In the genomic region with DNA sequence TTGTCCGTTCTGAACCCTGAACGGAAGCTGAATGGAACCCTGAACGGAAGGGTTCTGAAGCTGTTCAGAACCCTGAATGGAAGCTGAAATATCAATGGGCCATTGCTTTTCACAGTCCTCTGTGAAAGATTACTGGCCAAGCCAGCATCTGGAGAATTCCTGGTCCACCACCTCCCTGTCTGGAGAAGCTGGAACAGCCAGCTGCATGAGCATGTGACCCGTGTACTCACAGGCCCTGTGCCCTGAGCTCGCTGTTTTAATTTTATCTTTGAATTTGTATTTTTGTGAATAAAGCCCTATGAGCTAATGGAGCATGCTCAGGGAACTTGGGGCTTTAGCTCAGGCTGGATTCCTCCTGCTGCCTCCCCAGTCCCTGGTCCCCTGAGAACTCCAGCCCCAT, we compare ENCODE assay signal across 15 cellular contexts. TPM values are rescaled to one million over a fixed set of nuclear protein-coding genes. Genes with fewer than 3 reads are reported as not detected.
DNase-seq lines count a peak whose midpoint lies in the region; ATAC-seq and TF ChIP-seq lines count a peak whose summit lies in the region.
"Had no signal": no experiment of that assay in that cellular context is flagged by ENCODE, and none has a peak within 500 bp of the region (broad histone marks: within the 10 kb centered on the region; RNA-seq: fewer than 3 reads in every experiment).

No MANE protein-coding gene starts in this region.

- peak in 15 of 61 donors; percentile 19 to 58 (median 30) for DNase-seq in caudate nucleus (lab: John Stamatoyannopoulos, UW)
- DNase-seq in heart left ventricle = peak in 4 of 5 donors; percentile 58 to 72 (median 64)
- peak; percentile 80 for DNase-seq in posterior vena cava (ENCODE audit: low spot score)
- DNase-seq in tibial nerve (ENCODE audit: low spot score in 2 of 2) = no peak
- no peak for DNase-seq in NCI-H526 treated with DMSO at 0.1 percent for 48 hours (lab: John Stamatoyannopoulos, UW)
- DNase-seq in OCI-M2 (lab: John Stamatoyannopoulos, UW; ENCODE audit: unreplicated experiment) = no peak
- DNase-seq: activated CD4-positive, CD25-positive, alpha-beta regulatory T cell treated with anti-CD3 and anti-CD28 coated beads, Interleukin-2, amount 50 U/mL, for 72 hours; activated naive CD4-positive, alpha-beta T cell treated with anti-CD3 and anti-CD28 coated beads, Interleukin-2, amount 10 ng/mL, durations not matched to agents 7 days and 5 days; effector memory CD4-positive, alpha-beta T cell; foreskin melanocyte; SIG-M5; stimulated activated naive CD8-positive, alpha-beta T cell treated with anti-CD3 and anti-CD28 coated beads, Interleukin-15, Interleukin-2, amounts not matched to agents 100 U/mL and 50 U/mL, for 24 hours had no signal

- intact Hi-C loops in heart left ventricle (cut with DNase I) = loop anchor here in 4 of 10 donors (5.0 kb wide), 1 partner anchor 36 kb away; the partner anchor contains the start of gene HTRA1 (in 4 of the 4)
- intact Hi-C loops in posterior vena cava (cut with DNase I) = no loop called here

- H3K27me3 ChIP-seq in heart left ventricle = no peaks in the 10 kb centered on the region
- no peaks in the 10 kb centered on the region for H3K27me3 ChIP-seq in tibial nerve
- H3K27me3 ChIP-seq: BLaER1 treated with 17β-estradiol and CSF1 and Interleukin-3, amounts not matched to agents 10 nM and 100 nM had no signal

- TF ChIP-seq EP300 in tibial nerve (IDR thresholded peaks at IDR 0.05) = peak in 1 of 2 donors; percentile 29

- H3K9me3 ChIP-seq in heart left ventricle (no peaks in the 10 kb centered on the region), tibial nerve (no peaks in the 10 kb centered on the region)
- H3K9me3 ChIP-seq: BLaER1 treated with 17β-estradiol and CSF1 and Interleukin-3, amounts not matched to agents 10 nM and 100 nM had no signal

- peaks cover 0 to 5% (median 0%) of the 10 kb centered on the region in 9 donors for H3K36me3 ChIP-seq in heart left ventricle
- H3K36me3 ChIP-seq in tibial nerve = peaks cover 0 to 30% (median 0%) of the 10 kb centered on the region in 3 donors
- H3K36me3 ChIP-seq: BLaER1 treated with 17β-estradiol and CSF1 and Interleukin-3, amounts not matched to agents 10 nM and 100 nM had no signal

- no peak for TF ChIP-seq POLR2A in heart left ventricle (IDR thresholded peaks at IDR 0.05)
- TF ChIP-seq POLR2A in tibial nerve (IDR thresholded peaks at IDR 0.05) = no peak

- ATAC-seq in heart left ventricle (peak; percentile 65 to 78 (median 72)), GM18858 (IDR thresholded peaks at IDR 0.05; ENCODE audit: unreplicated experiment) (no peak), GM18498 (IDR thresholded peaks at IDR 0.05; ENCODE audit: unreplicated experiment) (no peak)
- ATAC-seq: stimulated activated naive CD8-positive, alpha-beta T cell treated with anti-CD3 and anti-CD28 coated beads, Interleukin-15, Interleukin-2, amounts not matched to agents 100 U/mL and 50 U/mL, for 24 hours had no signal

- peaks cover 0 to 63% (median 41%) of the 10 kb centered on the region in 12 donors for H3K4me1 ChIP-seq in heart left ventricle
- peaks cover 0 to 46% (median 15%) of the 10 kb centered on the region in 4 donors for H3K4me1 ChIP-seq in tibial nerve

- H3K4me3 ChIP-seq in heart left ventricle = no peak overlapping the region
- H3K4me3 ChIP-seq in tibial nerve = no peak overlapping the region
- H3K4me3 ChIP-seq: BLaER1 treated with 17β-estradiol and CSF1 and Interleukin-3, amounts not matched to agents 10 nM and 100 nM had no signal

- TF ChIP-seq CTCF in heart left ventricle (IDR thresholded peaks at IDR 0.05) = no peak
- TF ChIP-seq CTCF in tibial nerve (IDR thresholded peaks at IDR 0.05) = no peak

- 58 to 64% (median 62%) methylated on average over 5 of the region's 5 CpGs for WGBS in heart left ventricle, 4 donors
- 56 to 82% methylated on average over 5 of the region's 5 CpGs for WGBS in tibial nerve, 2 donors

- H3K27ac ChIP-seq in caudate nucleus (ENCODE audit: low read depth, low read length) (peak overlapping the region; percentile 80), heart left ventricle (peak overlapping the region in 11 of 12 donors; percentile 34 to 71 (median 53)), tibial nerve (peak overlapping the region in 3 of 4 donors; percentile 27 to 65 (median 54))
- H3K27ac ChIP-seq: BLaER1 treated with 17β-estradiol and CSF1 and Interleukin-3, amounts not matched to agents 10 nM and 100 nM had no signal

RNA-seq across cellular contexts. Expression of gene HTRA1, which starts 37.2 kb away (rescaled TPM):
- total RNA-seq in heart left ventricle = 100 to 1,000 TPM in 3 of 9 donors, 10 to 100 TPM in 6; 35.7 to 153 (median 57.6) TPM
- 10 to 100 TPM; 30.5 to 34.9 TPM for polyA plus RNA-seq in heart left ventricle
- total RNA-seq in posterior vena cava = 100 to 1,000 TPM; 152 to 276 TPM
- 100 to 1,000 TPM; 128 to 183 (median 173) TPM for total RNA-seq in tibial nerve

RNA-seq across cellular contexts. Expression of gene ARMS2, which starts 44.1 kb away (rescaled TPM):
- total RNA-seq in heart left ventricle (1 to 10 TPM in 2 of 9 donors, under 1 TPM in 1, not detected in 6; 0.87 to 1.5 (median 1.2) TPM), posterior vena cava (not detected), tibial nerve (not detected)
- not detected for polyA plus RNA-seq in heart left ventricle

Comparison
In these comparisons a context has a peak if more than half of its experiments do, and no peak if none do; other contexts are left out.
1. DNase-seq: peak in heart left ventricle (4 of 5) and posterior vena cava (single experiment); none in tibial nerve (0 of 2), NCI-H526 treated with DMSO at 0.1 percent for 48 hours (single experiment) and OCI-M2 (single experiment).
2. ATAC-seq: peak in heart left ventricle (4 of 4); none in GM18858 (single experiment) and GM18498 (single experiment).
3. Peak in every context shown above with its lines, with median percentiles within 50 percentile points of each other: H3K27ac ChIP-seq.